ENCODE assay signal across 2 cellular contexts in the genomic region with DNA sequence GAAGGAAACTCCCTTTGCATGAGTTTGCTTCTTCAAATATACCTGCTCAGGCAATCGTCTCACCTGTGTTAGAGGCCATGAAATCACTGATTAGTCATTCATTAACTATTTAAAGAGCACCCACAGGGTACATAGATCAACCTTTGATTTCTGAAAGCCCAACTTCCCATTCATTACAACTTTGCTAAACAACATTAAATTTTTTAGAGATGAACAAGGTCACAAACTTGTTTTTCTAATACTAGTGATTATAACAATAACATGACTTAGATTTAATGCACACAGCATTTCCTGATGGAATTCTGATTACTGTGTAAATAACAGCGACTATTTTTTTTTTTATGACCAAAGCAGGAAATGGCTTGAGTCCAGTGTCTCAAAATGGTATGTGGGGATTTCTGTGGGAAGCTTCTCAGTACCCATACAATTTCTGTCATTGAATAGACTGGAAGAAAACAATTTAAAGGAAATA.
TF ChIP-seq lines count a peak whose summit lies in the region.

No MANE protein-coding gene starts in this region.

TF ChIP-seq in liver, 16 proteins besides CTCF, POLR2A, EP300 and RAD21 (continued from another document):
- TF ChIP-seq, protein P1, sequence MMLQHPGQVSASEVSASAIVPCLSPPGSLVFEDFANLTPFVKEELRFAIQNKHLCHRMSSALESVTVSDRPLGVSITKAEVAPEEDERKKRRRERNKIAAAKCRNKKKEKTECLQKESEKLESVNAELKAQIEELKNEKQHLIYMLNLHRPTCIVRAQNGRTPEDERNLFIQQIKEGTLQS (IDR thresholded peaks at IDR 0.05) = no peak
- TF ChIP-seq NR2F2 (IDR thresholded peaks at IDR 0.05) (no peak), RXRA (IDR thresholded peaks at IDR 0.05) (peak in 1 of 2 donors; percentile 36), TAF1 (conservative IDR thresholded peaks at IDR 0.05) (no peak), JUND (IDR thresholded peaks at IDR 0.05) (peak; percentile 28 to 68), GABPA (IDR thresholded peaks at IDR 0.05 in 1 of 2, conservative IDR thresholded peaks at IDR 0.05 in 1 of 2) (no peak)
- TF ChIP-seq, protein P2, sequence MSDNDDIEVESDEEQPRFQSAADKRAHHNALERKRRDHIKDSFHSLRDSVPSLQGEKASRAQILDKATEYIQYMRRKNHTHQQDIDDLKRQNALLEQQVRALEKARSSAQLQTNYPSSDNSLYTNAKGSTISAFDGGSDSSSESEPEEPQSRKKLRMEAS (IDR thresholded peaks at IDR 0.05) = peak; percentile 66
- TF ChIP-seq, protein P3, sequence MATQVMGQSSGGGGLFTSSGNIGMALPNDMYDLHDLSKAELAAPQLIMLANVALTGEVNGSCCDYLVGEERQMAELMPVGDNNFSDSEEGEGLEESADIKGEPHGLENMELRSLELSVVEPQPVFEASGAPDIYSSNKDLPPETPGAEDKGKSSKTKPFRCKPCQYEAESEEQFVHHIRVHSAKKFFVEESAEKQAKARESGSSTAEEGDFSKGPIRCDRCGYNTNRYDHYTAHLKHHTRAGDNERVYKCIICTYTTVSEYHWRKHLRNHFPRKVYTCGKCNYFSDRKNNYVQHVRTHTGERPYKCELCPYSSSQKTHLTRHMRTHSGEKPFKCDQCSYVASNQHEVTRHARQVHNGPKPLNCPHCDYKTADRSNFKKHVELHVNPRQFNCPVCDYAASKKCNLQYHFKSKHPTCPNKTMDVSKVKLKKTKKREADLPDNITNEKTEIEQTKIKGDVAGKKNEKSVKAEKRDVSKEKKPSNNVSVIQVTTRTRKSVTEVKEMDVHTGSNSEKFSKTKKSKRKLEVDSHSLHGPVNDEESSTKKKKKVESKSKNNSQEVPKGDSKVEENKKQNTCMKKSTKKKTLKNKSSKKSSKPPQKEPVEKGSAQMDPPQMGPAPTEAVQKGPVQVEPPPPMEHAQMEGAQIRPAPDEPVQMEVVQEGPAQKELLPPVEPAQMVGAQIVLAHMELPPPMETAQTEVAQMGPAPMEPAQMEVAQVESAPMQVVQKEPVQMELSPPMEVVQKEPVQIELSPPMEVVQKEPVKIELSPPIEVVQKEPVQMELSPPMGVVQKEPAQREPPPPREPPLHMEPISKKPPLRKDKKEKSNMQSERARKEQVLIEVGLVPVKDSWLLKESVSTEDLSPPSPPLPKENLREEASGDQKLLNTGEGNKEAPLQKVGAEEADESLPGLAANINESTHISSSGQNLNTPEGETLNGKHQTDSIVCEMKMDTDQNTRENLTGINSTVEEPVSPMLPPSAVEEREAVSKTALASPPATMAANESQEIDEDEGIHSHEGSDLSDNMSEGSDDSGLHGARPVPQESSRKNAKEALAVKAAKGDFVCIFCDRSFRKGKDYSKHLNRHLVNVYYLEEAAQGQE (IDR thresholded peaks at IDR 0.05) = no peak
- TF ChIP-seq, protein P4, sequence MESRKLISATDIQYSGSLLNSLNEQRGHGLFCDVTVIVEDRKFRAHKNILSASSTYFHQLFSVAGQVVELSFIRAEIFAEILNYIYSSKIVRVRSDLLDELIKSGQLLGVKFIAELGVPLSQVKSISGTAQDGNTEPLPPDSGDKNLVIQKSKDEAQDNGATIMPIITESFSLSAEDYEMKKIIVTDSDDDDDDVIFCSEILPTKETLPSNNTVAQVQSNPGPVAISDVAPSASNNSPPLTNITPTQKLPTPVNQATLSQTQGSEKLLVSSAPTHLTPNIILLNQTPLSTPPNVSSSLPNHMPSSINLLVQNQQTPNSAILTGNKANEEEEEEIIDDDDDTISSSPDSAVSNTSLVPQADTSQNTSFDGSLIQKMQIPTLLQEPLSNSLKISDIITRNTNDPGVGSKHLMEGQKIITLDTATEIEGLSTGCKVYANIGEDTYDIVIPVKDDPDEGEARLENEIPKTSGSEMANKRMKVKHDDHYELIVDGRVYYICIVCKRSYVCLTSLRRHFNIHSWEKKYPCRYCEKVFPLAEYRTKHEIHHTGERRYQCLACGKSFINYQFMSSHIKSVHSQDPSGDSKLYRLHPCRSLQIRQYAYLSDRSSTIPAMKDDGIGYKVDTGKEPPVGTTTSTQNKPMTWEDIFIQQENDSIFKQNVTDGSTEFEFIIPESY (IDR thresholded peaks at IDR 0.05) = peak; percentile 53

TF ChIP-seq in WTC11, 78 proteins besides CTCF, POLR2A, EP300 and RAD21 (continued from another document):
- TF ChIP-seq, protein P5, sequence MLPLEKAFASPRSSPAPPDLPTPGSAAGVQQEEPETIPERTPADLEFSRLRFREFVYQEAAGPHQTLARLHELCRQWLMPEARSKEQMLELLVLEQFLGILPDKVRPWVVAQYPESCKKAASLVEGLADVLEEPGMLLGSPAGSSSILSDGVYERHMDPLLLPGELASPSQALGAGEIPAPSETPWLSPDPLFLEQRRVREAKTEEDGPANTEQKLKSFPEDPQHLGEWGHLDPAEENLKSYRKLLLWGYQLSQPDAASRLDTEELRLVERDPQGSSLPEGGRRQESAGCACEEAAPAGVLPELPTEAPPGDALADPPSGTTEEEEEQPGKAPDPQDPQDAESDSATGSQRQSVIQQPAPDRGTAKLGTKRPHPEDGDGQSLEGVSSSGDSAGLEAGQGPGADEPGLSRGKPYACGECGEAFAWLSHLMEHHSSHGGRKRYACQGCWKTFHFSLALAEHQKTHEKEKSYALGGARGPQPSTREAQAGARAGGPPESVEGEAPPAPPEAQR (CRISPR knock-in tag; IDR thresholded peaks at IDR 0.05) = no peak
- TF ChIP-seq NR3C1 (CRISPR knock-in tag; conservative IDR thresholded peaks at IDR 0.05; ENCODE audit: low read depth) (no peak), FOXP1 (CRISPR knock-in tag; IDR thresholded peaks at IDR 0.05; ENCODE audit: borderline replicate concordance) (no peak), RORB (CRISPR knock-in tag; IDR thresholded peaks at IDR 0.05) (no peak), RELA (CRISPR knock-in tag; IDR thresholded peaks at IDR 0.05; ENCODE audit: borderline replicate concordance) (no peak), NFATC4 (CRISPR knock-in tag; IDR thresholded peaks at IDR 0.05) (no peak), NFYB (CRISPR knock-in tag; conservative IDR thresholded peaks at IDR 0.05; ENCODE audit: low read depth) (no peak)
- TF ChIP-seq, protein P6, sequence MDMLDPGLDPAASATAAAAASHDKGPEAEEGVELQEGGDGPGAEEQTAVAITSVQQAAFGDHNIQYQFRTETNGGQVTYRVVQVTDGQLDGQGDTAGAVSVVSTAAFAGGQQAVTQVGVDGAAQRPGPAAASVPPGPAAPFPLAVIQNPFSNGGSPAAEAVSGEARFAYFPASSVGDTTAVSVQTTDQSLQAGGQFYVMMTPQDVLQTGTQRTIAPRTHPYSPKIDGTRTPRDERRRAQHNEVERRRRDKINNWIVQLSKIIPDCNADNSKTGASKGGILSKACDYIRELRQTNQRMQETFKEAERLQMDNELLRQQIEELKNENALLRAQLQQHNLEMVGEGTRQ (CRISPR knock-in tag; IDR thresholded peaks at IDR 0.05) = no peak
